Comparison of ENCODE assay signal across 8 cellular contexts in genomic region chr1:225896937-225897549, GRCh38.
DNase-seq lines count a peak whose midpoint lies in the region; ATAC-seq and TF ChIP-seq lines count a peak whose summit lies in the region.

No MANE protein-coding gene starts in this region.

- H3K27ac ChIP-seq in OCI-LY1 (ENCODE audit: low read depth, low read length, poor library complexity, severe bottlenecking), result peak overlapping the region; percentile 85
- H3K27ac ChIP-seq in mucosa of rectum (ENCODE audit: low read depth in 2 of 2, low read length in 2 of 2), result peak overlapping the region; percentile 81 to 84

- no peaks in the 10 kb centered on the region for H3K79me2 ChIP-seq in OCI-LY1 (ENCODE audit: insufficient read depth, low read length)

- peak overlapping the region; percentile 57 for H3K4me2 ChIP-seq in OCI-LY1 (ENCODE audit: low read length)

- H3K9me2 ChIP-seq in OCI-LY1 (ENCODE audit: low read depth, low read length), result no peaks in the 10 kb centered on the region

- DNase-seq in activated effector memory CD4-positive, alpha-beta T cell treated with Interleukin-2 at 50 U/mL for 16 hours, result peak; percentile 55
- DNase-seq in AG08396 (ENCODE audit: low spot score) (no peak), 8988T (no peak), NCI-H1930 (lab: John Stamatoyannopoulos, UW) (no peak)

- peak overlapping the region; percentile 38 for H3K9ac ChIP-seq in OCI-LY1 (ENCODE audit: low read length)
- peak overlapping the region; percentile 1 to 62 for H3K9ac ChIP-seq in mucosa of rectum (ENCODE audit: low read depth in 1 of 2, low read length in 2 of 2)

- H3K36me3 ChIP-seq in OCI-LY1 (ENCODE audit: insufficient read depth, low read length), result no peaks in the 10 kb centered on the region
- H3K36me3 ChIP-seq in mucosa of rectum (ENCODE audit: control insufficient read depth in 2 of 2, insufficient read depth in 2 of 2, low read length in 2 of 2), result no peaks in the 10 kb centered on the region

- H3K4me1 ChIP-seq in OCI-LY1 (ENCODE audit: insufficient read depth, low read length, severe bottlenecking) (peaks cover 28% of the 10 kb centered on the region), mucosa of rectum (ENCODE audit: control insufficient read depth in 2 of 2, insufficient read depth in 2 of 2, low read length in 2 of 2) (peaks cover 24 to 26% of the 10 kb centered on the region in 2 donors)

- no peaks in the 10 kb centered on the region for H3K27me3 ChIP-seq in OCI-LY1 (ENCODE audit: insufficient read depth, low read length)
- no peaks in the 10 kb centered on the region for H3K27me3 ChIP-seq in mucosa of rectum (ENCODE audit: control insufficient read depth in 2 of 2, insufficient read depth in 2 of 2, low read length in 2 of 2)

- no peaks in the 10 kb centered on the region for H4K20me1 ChIP-seq in OCI-LY1 (ENCODE audit: insufficient read depth, low read length)

- H2AFZ ChIP-seq in OCI-LY1 (ENCODE audit: low read length), result no peak overlapping the region; the same call in 1 of the 2 replicates

- no peak overlapping the region for H3K4me3 ChIP-seq in OCI-LY1 (ENCODE audit: low read depth, low read length, poor library complexity, severe bottlenecking)
- peak overlapping the region; percentile 19 to 34 for H3K4me3 ChIP-seq in mucosa of rectum (ENCODE audit: low read length in 2 of 2)

- no peaks in the 10 kb centered on the region for H3K9me3 ChIP-seq in OCI-LY1 (ENCODE audit: low read length)
- H3K9me3 ChIP-seq in mucosa of rectum (ENCODE audit: control insufficient read depth in 2 of 2, low read length in 2 of 2), result no peaks in the 10 kb centered on the region

- ATAC-seq in GM18909 (IDR thresholded peaks at IDR 0.05; ENCODE audit: poor library complexity, unreplicated experiment) (peak; percentile 100), HG02943 (IDR thresholded peaks at IDR 0.05; ENCODE audit: low read depth, unreplicated experiment) (peak; percentile 100)

- TF ChIP-seq CTCF in OCI-LY1 (IDR thresholded peaks at IDR 0.05; ENCODE audit: low read length), result no peak

- no peaks in the 10 kb centered on the region for H3F3A ChIP-seq in OCI-LY1 (ENCODE audit: insufficient read depth, low read length)
